In the genomic region with DNA sequence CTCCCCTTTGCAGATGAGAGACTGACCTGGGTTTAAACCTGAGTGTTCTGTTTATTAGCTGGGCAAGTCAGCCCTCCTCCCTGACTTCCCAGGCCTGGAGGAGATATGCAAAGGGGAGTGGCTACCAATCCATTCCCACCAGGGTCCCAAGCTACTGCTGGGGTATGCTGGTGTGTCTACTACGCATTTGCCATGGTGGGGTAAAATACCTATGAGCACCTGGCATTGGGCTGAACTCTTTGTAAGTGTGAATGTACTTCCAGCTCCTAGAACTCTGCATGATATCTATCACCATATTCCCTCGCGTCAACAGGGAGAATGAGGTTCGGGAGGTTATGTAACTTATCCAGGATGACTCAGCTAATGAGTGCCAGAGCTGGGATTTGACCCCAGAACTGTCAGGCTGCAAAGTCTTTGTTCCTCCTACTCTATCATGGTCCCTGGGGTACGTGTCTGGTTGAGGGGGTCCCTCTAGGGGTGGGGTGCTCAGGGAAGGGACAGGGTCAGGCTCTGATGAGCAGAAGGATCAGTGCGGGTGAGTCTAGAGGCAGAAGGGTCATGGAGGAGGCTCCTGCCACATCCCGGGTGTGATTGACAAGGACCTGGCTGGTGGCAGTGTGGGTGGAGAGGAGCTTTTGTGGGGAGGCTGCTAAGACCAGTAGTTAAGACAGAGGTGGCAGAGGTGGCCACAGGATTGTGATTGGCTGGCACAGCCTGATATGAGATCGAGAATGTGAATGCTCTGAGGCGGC, we compare ENCODE assay signal across 11 cellular contexts. TPM values are rescaled to one million over a fixed set of nuclear protein-coding genes. Genes with fewer than 3 reads are reported as not detected.
A peak's percentile ranks its signal among the peaks of the same experiment; 100 is the strongest.
DNase-seq lines count a peak whose midpoint lies in the region; ATAC-seq and TF ChIP-seq lines count a peak whose summit lies in the region.
"Had no signal": no experiment of that assay in that cellular context is flagged by ENCODE, and none has a peak within 500 bp of the region (broad histone marks: within the 10 kb centered on the region; RNA-seq: fewer than 3 reads in every experiment).

No MANE protein-coding gene starts in this region.

- intact Hi-C loops in left cardiac atrium (cut with DNase I) (no loop called here), sigmoid colon (cut with DNase I) (no loop called here)

- H3K36me3 ChIP-seq in sigmoid colon = peaks cover 0 to 2% (median under 1%) of the 10 kb centered on the region in 4 donors
- H3K36me3 ChIP-seq: prostate gland had no signal

- no peak for TF ChIP-seq EP300 in sigmoid colon (IDR thresholded peaks at IDR 0.05)

- ATAC-seq in SK-N-SH treated with all-trans-retinoic acid at 6 μM for 48 hours (peak; percentile 66), left cardiac atrium (peak; percentile 44 to 56), GM21619 (IDR thresholded peaks at IDR 0.05; ENCODE audit: unreplicated experiment) (no peak)
- ATAC-seq in activated T-cell treated with anti-CD3 and anti-CD28 coated beads, Interleukin-2, amount 50 U/mL, for 4 hours = no peak

- 65 to 73% methylated on average over 9 of the region's 9 CpGs for WGBS in sigmoid colon, 2 donors

- H3K4me3 ChIP-seq in sigmoid colon = no peak overlapping the region
- H3K4me3 ChIP-seq: prostate gland had no signal

- no peak for TF ChIP-seq POLR2A in sigmoid colon (IDR thresholded peaks at IDR 0.05)

- peaks cover 19% of the 10 kb centered on the region for H3K4me1 Mint-ChIP-seq in activated T-cell treated with anti-CD3 and anti-CD28 coated beads, Interleukin-2, amount 50 U/mL, for 4 hours (ENCODE audit: low read depth)

- no peaks in the 10 kb centered on the region for H3K27me3 ChIP-seq in sigmoid colon

- TF ChIP-seq CTCF in sigmoid colon (IDR thresholded peaks at IDR 0.05) = no peak

- H3K9me3 Mint-ChIP-seq in activated T-cell treated with anti-CD3 and anti-CD28 coated beads, Interleukin-2, amount 50 U/mL, for 4 hours = no peaks in the 10 kb centered on the region
- H3K9me3 Mint-ChIP-seq: activated naive CD4-positive, alpha-beta T cell treated with anti-CD3 and anti-CD28 coated beads, Interleukin-2, amount 50 U/mL, for 24 hours had no signal

- H3K4me3 Mint-ChIP-seq in activated T-cell treated with anti-CD3 and anti-CD28 coated beads, Interleukin-2, amount 50 U/mL, for 4 hours = no peak overlapping the region
- H3K4me3 Mint-ChIP-seq: activated naive CD4-positive, alpha-beta T cell treated with anti-CD3 and anti-CD28 coated beads, Interleukin-2, amount 50 U/mL, for 24 hours had no signal

- H3K9me3 ChIP-seq in sigmoid colon = no peaks in the 10 kb centered on the region
- H3K9me3 ChIP-seq: prostate gland had no signal

- H3K27ac ChIP-seq in sigmoid colon = no peak overlapping the region

- H3K4me1 ChIP-seq in sigmoid colon = peaks cover 0 to 20% (median 16%) of the 10 kb centered on the region in 4 donors

- H3K36me3 Mint-ChIP-seq in activated T-cell treated with anti-CD3 and anti-CD28 coated beads, Interleukin-2, amount 50 U/mL, for 4 hours (ENCODE audit: insufficient read depth) = peaks cover 2% of the 10 kb centered on the region
- H3K36me3 Mint-ChIP-seq: activated naive CD4-positive, alpha-beta T cell treated with anti-CD3 and anti-CD28 coated beads, Interleukin-2, amount 50 U/mL, for 24 hours had no signal

- H3K27me3 Mint-ChIP-seq in activated T-cell treated with anti-CD3 and anti-CD28 coated beads, Interleukin-2, amount 50 U/mL, for 4 hours (ENCODE audit: low read depth) = peaks cover 3% of the 10 kb centered on the region
- H3K27me3 Mint-ChIP-seq: activated naive CD4-positive, alpha-beta T cell treated with anti-CD3 and anti-CD28 coated beads, Interleukin-2, amount 50 U/mL, for 24 hours had no signal

- peak; percentile 46 for DNase-seq in HCEC 1CT
- no peak for DNase-seq in left cardiac atrium
- DNase-seq in sigmoid colon = peak; percentile 65
- no peak for DNase-seq in activated effector memory CD4-positive, alpha-beta T cell treated with Interleukin-2 at 50 U/mL for 16 hours
- DNase-seq in activated T-cell treated with anti-CD3 and anti-CD28 coated beads, Interleukin-2, amount 50 U/mL, for 4 hours = no peak
- no peak for DNase-seq in mucosa of gallbladder (ENCODE audit: low spot score)
- DNase-seq: NCI-H526 had no signal

TF ChIP-seq in SK-N-SH treated with all-trans-retinoic acid at 6 μM for 48 hours, 23 proteins besides CTCF, POLR2A, EP300 and RAD21 (continues in another document):
- no peak for TF ChIP-seq ZNF70 (CRISPR knock-in tag; IDR thresholded peaks at IDR 0.05)
- TF ChIP-seq ZNF565 (CRISPR knock-in tag; conservative IDR thresholded peaks at IDR 0.05; ENCODE audit: low read depth) = no peak
- TF ChIP-seq, protein P1, sequence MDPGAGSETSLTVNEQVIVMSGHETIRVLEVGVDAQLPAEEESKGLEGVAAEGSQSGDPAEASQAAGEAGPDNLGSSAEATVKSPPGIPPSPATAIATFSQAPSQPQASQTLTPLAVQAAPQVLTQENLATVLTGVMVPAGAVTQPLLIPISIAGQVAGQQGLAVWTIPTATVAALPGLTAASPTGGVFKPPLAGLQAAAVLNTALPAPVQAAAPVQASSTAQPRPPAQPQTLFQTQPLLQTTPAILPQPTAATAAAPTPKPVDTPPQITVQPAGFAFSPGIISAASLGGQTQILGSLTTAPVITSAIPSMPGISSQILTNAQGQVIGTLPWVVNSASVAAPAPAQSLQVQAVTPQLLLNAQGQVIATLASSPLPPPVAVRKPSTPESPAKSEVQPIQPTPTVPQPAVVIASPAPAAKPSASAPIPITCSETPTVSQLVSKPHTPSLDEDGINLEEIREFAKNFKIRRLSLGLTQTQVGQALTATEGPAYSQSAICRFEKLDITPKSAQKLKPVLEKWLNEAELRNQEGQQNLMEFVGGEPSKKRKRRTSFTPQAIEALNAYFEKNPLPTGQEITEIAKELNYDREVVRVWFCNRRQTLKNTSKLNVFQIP (CRISPR knock-in tag; IDR thresholded peaks at IDR 0.05; ENCODE audit: borderline replicate concordance, low read depth) = no peak
- no peak for TF ChIP-seq CSDC2 (CRISPR knock-in tag; IDR thresholded peaks at IDR 0.05)
- TF ChIP-seq TCF4 (CRISPR knock-in tag; IDR thresholded peaks at IDR 0.05; ENCODE audit: borderline replicate concordance) = no peak
- TF ChIP-seq GLIS3 (CRISPR knock-in tag; IDR thresholded peaks at IDR 0.05) = no peak
- TF ChIP-seq, protein P2, sequence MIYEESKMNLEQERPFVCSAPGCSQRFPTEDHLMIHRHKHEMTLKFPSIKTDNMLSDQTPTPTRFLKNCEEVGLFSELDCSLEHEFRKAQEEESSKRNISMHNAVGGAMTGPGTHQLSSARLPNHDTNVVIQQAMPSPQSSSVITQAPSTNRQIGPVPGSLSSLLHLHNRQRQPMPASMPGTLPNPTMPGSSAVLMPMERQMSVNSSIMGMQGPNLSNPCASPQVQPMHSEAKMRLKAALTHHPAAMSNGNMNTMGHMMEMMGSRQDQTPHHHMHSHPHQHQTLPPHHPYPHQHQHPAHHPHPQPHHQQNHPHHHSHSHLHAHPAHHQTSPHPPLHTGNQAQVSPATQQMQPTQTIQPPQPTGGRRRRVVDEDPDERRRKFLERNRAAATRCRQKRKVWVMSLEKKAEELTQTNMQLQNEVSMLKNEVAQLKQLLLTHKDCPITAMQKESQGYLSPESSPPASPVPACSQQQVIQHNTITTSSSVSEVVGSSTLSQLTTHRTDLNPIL (CRISPR knock-in tag; IDR thresholded peaks at IDR 0.05; ENCODE audit: low read depth) = no peak
- TF ChIP-seq, protein P3, sequence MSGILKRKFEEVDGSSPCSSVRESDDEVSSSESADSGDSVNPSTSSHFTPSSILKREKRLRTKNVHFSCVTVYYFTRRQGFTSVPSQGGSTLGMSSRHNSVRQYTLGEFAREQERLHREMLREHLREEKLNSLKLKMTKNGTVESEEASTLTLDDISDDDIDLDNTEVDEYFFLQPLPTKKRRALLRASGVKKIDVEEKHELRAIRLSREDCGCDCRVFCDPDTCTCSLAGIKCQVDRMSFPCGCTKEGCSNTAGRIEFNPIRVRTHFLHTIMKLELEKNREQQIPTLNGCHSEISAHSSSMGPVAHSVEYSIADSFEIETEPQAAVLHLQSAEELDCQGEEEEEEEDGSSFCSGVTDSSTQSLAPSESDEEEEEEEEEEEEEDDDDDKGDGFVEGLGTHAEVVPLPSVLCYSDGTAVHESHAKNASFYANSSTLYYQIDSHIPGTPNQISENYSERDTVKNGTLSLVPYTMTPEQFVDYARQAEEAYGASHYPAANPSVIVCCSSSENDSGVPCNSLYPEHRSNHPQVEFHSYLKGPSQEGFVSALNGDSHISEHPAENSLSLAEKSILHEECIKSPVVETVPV (CRISPR knock-in tag; IDR thresholded peaks at IDR 0.05) = no peak
- TF ChIP-seq ZFP3 (CRISPR knock-in tag; IDR thresholded peaks at IDR 0.05) = no peak
- no peak for TF ChIP-seq TOX (CRISPR knock-in tag; IDR thresholded peaks at IDR 0.05; ENCODE audit: borderline replicate concordance)
- no peak for TF ChIP-seq ZNF8 (CRISPR knock-in tag; IDR thresholded peaks at IDR 0.05)
- no peak for TF ChIP-seq ARNTL (CRISPR knock-in tag; IDR thresholded peaks at IDR 0.05; ENCODE audit: borderline replicate concordance, low read depth)
- no peak for TF ChIP-seq BACH2 (CRISPR knock-in tag; IDR thresholded peaks at IDR 0.05; ENCODE audit: borderline replicate concordance)

RNA-seq across cellular contexts. Expression of a gene that starts 16.7 kb away (rescaled TPM):
- 10 to 100 TPM; 13.1 to 25.8 TPM for total RNA-seq in left cardiac atrium
- 10 to 100 TPM; 19.9 to 47.5 (median 29.4) TPM for total RNA-seq in sigmoid colon
- 10 to 100 TPM in 1 of 3 donors, 1 to 10 TPM in 2; 6.5 to 31.3 (median 6.6) TPM for polyA plus RNA-seq in sigmoid colon
- total RNA-seq in activated T-cell treated with anti-CD3 and anti-CD28 coated beads, Interleukin-2, amount 50 U/mL, for 4 hours = 100 to 1,000 TPM; 150 to 165 (median 151) TPM
- 171 TPM for total RNA-seq in mucosa of gallbladder

RNA-seq across cellular contexts. Expression of a gene that starts 17.0 kb away (rescaled TPM):
- total RNA-seq in left cardiac atrium = not detected
- total RNA-seq in sigmoid colon = not detected
- under 1 TPM in 1 of 3 donors, not detected in 2; 0.10 TPM for polyA plus RNA-seq in sigmoid colon
- total RNA-seq in activated T-cell treated with anti-CD3 and anti-CD28 coated beads, Interleukin-2, amount 50 U/mL, for 4 hours = 1 to 10 TPM in 1 of 3 donors, under 1 TPM in 2; 0.19 to 1.1 (median 0.24) TPM
- not detected for total RNA-seq in mucosa of gallbladder
- total RNA-seq: prostate gland had no signal

RNA-seq across cellular contexts. Expression of a gene that starts 19.5 kb away (rescaled TPM):
- total RNA-seq in left cardiac atrium (10 to 100 TPM; 27.5 to 32.5 TPM), sigmoid colon (10 to 100 TPM; 31.4 to 73.1 (median 44.8) TPM), mucosa of gallbladder (44.1 TPM)
- polyA plus RNA-seq in sigmoid colon = 10 to 100 TPM; 47.0 to 69.4 (median 52.3) TPM
- total RNA-seq in activated T-cell treated with anti-CD3 and anti-CD28 coated beads, Interleukin-2, amount 50 U/mL, for 4 hours = 1 to 10 TPM; 3.7 to 6.9 (median 4.1) TPM

RNA-seq across cellular contexts. Expression of a gene that starts 31.5 kb away (rescaled TPM):
- total RNA-seq in left cardiac atrium = 10 to 100 TPM; 36.7 to 44.4 TPM
- 100 to 1,000 TPM in 1 of 4 donors, 10 to 100 TPM in 3; 42.5 to 139 (median 60.5) TPM for total RNA-seq in sigmoid colon
- 10 to 100 TPM in 2 of 3 donors, 1 to 10 TPM in 1; 4.9 to 22.3 (median 12.6) TPM for polyA plus RNA-seq in sigmoid colon
- 1 to 10 TPM; 4.0 to 5.3 (median 4.4) TPM for total RNA-seq in activated T-cell treated with anti-CD3 and anti-CD28 coated beads, Interleukin-2, amount 50 U/mL, for 4 hours
- 69.9 TPM for total RNA-seq in mucosa of gallbladder

RNA-seq across cellular contexts. Expression of a gene that starts 51.2 kb away (rescaled TPM):
- not detected for total RNA-seq in left cardiac atrium
- 10 to 100 TPM in 1 of 4 donors, not detected in 3; 12.7 TPM for total RNA-seq in sigmoid colon
- 10 to 100 TPM in 2 of 3 donors, under 1 TPM in 1; 0.39 to 27.6 (median 21.3) TPM for polyA plus RNA-seq in sigmoid colon
- 10 to 100 TPM in 2 of 3 donors, not detected in 1; 30.4 to 60.0 TPM for total RNA-seq in activated T-cell treated with anti-CD3 and anti-CD28 coated beads, Interleukin-2, amount 50 U/mL, for 4 hours
- 0.40 TPM for total RNA-seq in mucosa of gallbladder
- total RNA-seq: prostate gland had no signal

Comparison
In these comparisons a context has a peak if more than half of its experiments do, and no peak if none do; other contexts are left out.
1. DNase-seq: peak in HCEC 1CT (single experiment) and sigmoid colon (single experiment); none in left cardiac atrium (single experiment), activated effector memory CD4-positive, alpha-beta T cell treated with Interleukin-2 at 50 U/mL for 16 hours (single experiment), activated T-cell treated with anti-CD3 and anti-CD28 coated beads, Interleukin-2, amount 50 U/mL, for 4 hours (single experiment) and mucosa of gallbladder (single experiment).
2. ATAC-seq: peak in SK-N-SH treated with all-trans-retinoic acid at 6 μM for 48 hours (single experiment) and left cardiac atrium (2 of 2); none in GM21619 (single experiment) and activated T-cell treated with anti-CD3 and anti-CD28 coated beads, Interleukin-2, amount 50 U/mL, for 4 hours (0 of 2).